In genomic region chr22:20946080-20946986, GRCh38 we compare ENCODE assay signal across 12 cellular contexts. TPM values are rescaled to one million over a fixed set of nuclear protein-coding genes. Genes with fewer than 3 reads are reported as not detected.
DNase-seq lines count a peak whose midpoint lies in the region; ATAC-seq and TF ChIP-seq lines count a peak whose summit lies in the region.
"Had no signal": no experiment of that assay in that cellular context is flagged by ENCODE, and none has a peak within 500 bp of the region (broad histone marks: within the 10 kb centered on the region; RNA-seq: fewer than 3 reads in every experiment).

No MANE protein-coding gene starts in this region.

- no peak for TF ChIP-seq POLR2A in stomach (IDR thresholded peaks at IDR 0.05)

- 71 to 79% (median 74%) methylated on average over 7 of the region's 7 CpGs for WGBS in stomach, 5 donors

- peaks cover 35% of the 10 kb centered on the region for H3K36me3 ChIP-seq in CD8-positive, alpha-beta memory T cell (ENCODE audit: insufficient read depth, low read length)
- H3K36me3 ChIP-seq in muscle layer of colon (ENCODE audit: insufficient read depth, low read length), result peaks cover 25% of the 10 kb centered on the region
- H3K36me3 ChIP-seq in stomach, result peaks cover 19 to 29% (median 23%) of the 10 kb centered on the region in 4 donors

- H3K36me3 Mint-ChIP-seq in CD8-positive, alpha-beta memory T cell, result peaks cover 0 to 54% (median 10%) of the 10 kb centered on the region in 3 donors

- no peaks in the 10 kb centered on the region for H3K27me3 ChIP-seq in CD8-positive, alpha-beta memory T cell (ENCODE audit: insufficient read depth, low read length, poor library complexity, severe bottlenecking)
- H3K27me3 ChIP-seq in muscle layer of colon (ENCODE audit: control insufficient read depth in 1 of 2, insufficient read depth in 2 of 2, low read length in 2 of 2), result no peaks in the 10 kb centered on the region
- H3K27me3 ChIP-seq in stomach, result no peaks in the 10 kb centered on the region

- H3K4me3 Mint-ChIP-seq in CD8-positive, alpha-beta memory T cell, result peak overlapping the region in 1 of 7 donors; percentile 83

- no peak for TF ChIP-seq CTCF in stomach (IDR thresholded peaks at IDR 0.05)

- ATAC-seq in esophagus mucosa, result no peak

- H3K9me3 Mint-ChIP-seq in CD8-positive, alpha-beta memory T cell, result no peaks in the 10 kb centered on the region

- TF ChIP-seq RAD21 in Ishikawa (IDR thresholded peaks at IDR 0.05; ENCODE audit: low read depth), result no peak

- no peaks in the 10 kb centered on the region for H3K9me3 ChIP-seq in CD8-positive, alpha-beta memory T cell (ENCODE audit: low read length)
- H3K9me3 ChIP-seq in muscle layer of colon (ENCODE audit: low read length), result no peaks in the 10 kb centered on the region
- H3K9me3 ChIP-seq in stomach, result no peaks in the 10 kb centered on the region

- peaks cover 53 to 72% (median 71%) of the 10 kb centered on the region in 3 donors for H3K4me1 Mint-ChIP-seq in CD8-positive, alpha-beta memory T cell

- H3K4me3 ChIP-seq in CD8-positive, alpha-beta memory T cell (ENCODE audit: low read length), result no peak overlapping the region
- H3K4me3 ChIP-seq in muscle layer of colon (ENCODE audit: low read depth in 1 of 2, low read length in 2 of 2) (no peak overlapping the region), stomach (no peak overlapping the region)

- H3K9ac ChIP-seq in muscle layer of colon (ENCODE audit: low read length), result peak overlapping the region; percentile 13

- no peak overlapping the region for H3K27ac ChIP-seq in CD8-positive, alpha-beta memory T cell (ENCODE audit: low read depth, low read length)
- H3K27ac ChIP-seq in muscle layer of colon (ENCODE audit: low read depth, low read length), result no peak overlapping the region
- H3K27ac ChIP-seq in stomach, result no peak overlapping the region

- peak overlapping the region in 6 of 8 donors; percentile 66 to 91 (median 77) for H3K27ac Mint-ChIP-seq in CD8-positive, alpha-beta memory T cell

- H3K4me1 ChIP-seq in CD8-positive, alpha-beta memory T cell (ENCODE audit: insufficient read depth, low read length), result peaks cover 17% of the 10 kb centered on the region
- H3K4me1 ChIP-seq in muscle layer of colon (ENCODE audit: insufficient read depth, low read length) (peaks cover 16% of the 10 kb centered on the region), stomach (peaks cover 2 to 66% (median 41%) of the 10 kb centered on the region in 4 donors)

- POLR2A ChIA-PET in CD8-positive, alpha-beta memory T cell (lab: Charles Lee), result no interaction called here

- no peaks in the 10 kb centered on the region for H3K27me3 Mint-ChIP-seq in CD8-positive, alpha-beta memory T cell

- CTCF ChIA-PET in CD8-positive, alpha-beta memory T cell (lab: Charles Lee), result no interaction called here

- no peak for DNase-seq in CD8-positive, alpha-beta memory T cell
- DNase-seq in dermis blood vessel endothelial cell (peak; percentile 83), NCI-H82 (lab: John Stamatoyannopoulos, UW) (no peak), stomach (no peak)
- DNase-seq in activated CD8-positive, alpha-beta memory T cell treated with anti-CD3 and anti-CD28 coated beads, Interleukin-2, amount 50 U/mL, for 48 hours, result no peak
- DNase-seq: DMS79, foreskin melanocyte, Karpas-422, NCI-H226 had no signal

- no peak for TF ChIP-seq EP300 in Ishikawa (IDR thresholded peaks at IDR 0.05; ENCODE audit: borderline replicate concordance)
- TF ChIP-seq EP300 in stomach (IDR thresholded peaks at IDR 0.05), result no peak

- intact Hi-C loops in stomach (cut with DNase I; ENCODE audit: low total_unique reads), result no loop called here

TF ChIP-seq in Ishikawa, 13 proteins besides CTCF, POLR2A, EP300 and RAD21:
- TF ChIP-seq MAX (IDR thresholded peaks at IDR 0.05), result no peak
- no peak for TF ChIP-seq REST (IDR thresholded peaks at IDR 0.05; ENCODE audit: low read depth)
- TF ChIP-seq TAF1 (IDR thresholded peaks at IDR 0.05; ENCODE audit: low read depth), result no peak
- TF ChIP-seq YY1 (IDR thresholded peaks at IDR 0.05; ENCODE audit: low read depth), result peak; percentile 71
- no peak for TF ChIP-seq EGR1 (IDR thresholded peaks at IDR 0.05)

RNA-seq across cellular contexts. Expression of gene AIFM3, which starts 20.7 kb away (rescaled TPM):
- under 1 TPM; 0.16 to 0.33 TPM for total RNA-seq in CD8-positive, alpha-beta memory T cell
- not detected for polyA plus RNA-seq in CD8-positive, alpha-beta memory T cell
- total RNA-seq in dermis blood vessel endothelial cell, result 0.05 and 0.17 TPM in 2 replicates
- total RNA-seq in stomach, result 100 to 1,000 TPM in 1 of 5 donors, under 1 TPM in 1, not detected in 3; 0.55 to 157 TPM
- polyA plus RNA-seq in stomach, result 1 to 10 TPM in 2 of 3 donors, under 1 TPM in 1; 0.75 to 4.1 (median 2.1) TPM
- 1.5 TPM for total RNA-seq in esophagus mucosa

RNA-seq across cellular contexts. Expression of gene CRKL, which starts 29.1 kb away (rescaled TPM):
- total RNA-seq in CD8-positive, alpha-beta memory T cell, result 10 to 100 TPM; 94.0 to 98.1 TPM
- polyA plus RNA-seq in CD8-positive, alpha-beta memory T cell, result 54.5 TPM
- total RNA-seq in dermis blood vessel endothelial cell (50.2 and 54.4 TPM in 2 replicates), stomach (10 to 100 TPM; 17.0 to 60.3 (median 26.3) TPM), esophagus mucosa (42.6 TPM)
- 10 to 100 TPM; 11.6 to 12.5 (median 11.7) TPM for polyA plus RNA-seq in stomach

RNA-seq across cellular contexts. Expression of gene LZTR1, which starts 35.8 kb away (rescaled TPM):
- total RNA-seq in CD8-positive, alpha-beta memory T cell, result 10 to 100 TPM; 75.0 to 78.7 TPM
- 17.1 TPM for polyA plus RNA-seq in CD8-positive, alpha-beta memory T cell
- total RNA-seq in dermis blood vessel endothelial cell, result 51.6 and 60.9 TPM in 2 replicates
- 100 to 1,000 TPM in 1 of 5 donors, 10 to 100 TPM in 4; 21.6 to 148 (median 43.5) TPM for total RNA-seq in stomach
- 10 to 100 TPM; 13.7 to 33.7 (median 17.7) TPM for polyA plus RNA-seq in stomach
- 26.3 TPM for total RNA-seq in esophagus mucosa

RNA-seq across cellular contexts. Expression of gene THAP7, which starts 55.6 kb away (rescaled TPM):
- 10 to 100 TPM; 43.9 TPM for total RNA-seq in CD8-positive, alpha-beta memory T cell
- 42.8 TPM for polyA plus RNA-seq in CD8-positive, alpha-beta memory T cell
- total RNA-seq in dermis blood vessel endothelial cell (13.8 and 18.1 TPM in 2 replicates), stomach (10 to 100 TPM in 4 of 5 donors, 1 to 10 TPM in 1; 5.8 to 57.2 (median 17.4) TPM), esophagus mucosa (13.3 TPM)
- polyA plus RNA-seq in stomach, result 10 to 100 TPM; 39.6 to 45.1 (median 44.7) TPM
